ENCODE assay signal across 8 cellular contexts in genomic region chr5:58462623-58463230, GRCh38. TPM values are rescaled to one million over a fixed set of nuclear protein-coding genes. Genes with fewer than 3 reads are reported as not detected.
A peak's percentile ranks its signal among the peaks of the same experiment; 100 is the strongest.
DNase-seq lines count a peak whose midpoint lies in the region; ATAC-seq and TF ChIP-seq lines count a peak whose summit lies in the region.

No MANE protein-coding gene starts in this region.

- DNase-seq in AG10803 (ENCODE audit: low read depth) (peak; percentile 60), G401 (ENCODE audit: low spot score) (peak; percentile 70), NCI-H345 treated with DMSO at 0.1 percent for 48 hours (lab: John Stamatoyannopoulos, UW; ENCODE audit: unreplicated experiment) (peak; percentile 54), hepatic stellate cell (ENCODE audit: low spot score) (peak; percentile 21)
- DNase-seq in activated naive CD4-positive, alpha-beta T cell treated with anti-CD3 and anti-CD28 coated beads for 36 hours = peak; percentile 60
- peak; percentile 22 for DNase-seq in stimulated activated CD4-positive, alpha-beta T cell treated with anti-CD3 and anti-CD28 coated beads, Interleukin-2, amount 100 ng/mL, for 4 hours (ENCODE audit: low read depth)

- no peak for ATAC-seq in HG03039 (IDR thresholded peaks at IDR 0.05; ENCODE audit: unreplicated experiment)
- no peak for ATAC-seq in HG02571 (IDR thresholded peaks at IDR 0.05; ENCODE audit: unreplicated experiment)

- no peak overlapping the region for H3K4me3 ChIP-seq in AG10803 (ENCODE audit: low read length)

- no peaks in the 10 kb centered on the region for H3K9me3 Mint-ChIP-seq in activated naive CD4-positive, alpha-beta T cell treated with anti-CD3 and anti-CD28 coated beads for 36 hours

- CTCF ChIA-PET in activated naive CD4-positive, alpha-beta T cell treated with anti-CD3 and anti-CD28 coated beads for 36 hours (lab: Charles Lee) = interaction anchor here (0.6 to 6.1 kb wide), 12 partner anchors 10 to 1164 kb away, joined by 3 to 57 read pairs (median 3); no protein-coding TSS in a partner anchor

- no peak overlapping the region for H3K4me3 Mint-ChIP-seq in activated naive CD4-positive, alpha-beta T cell treated with anti-CD3 and anti-CD28 coated beads for 36 hours

- intact Hi-C loops in activated naive CD4-positive, alpha-beta T cell treated with anti-CD3 and anti-CD28 coated beads for 36 hours (cut with micrococcal nuclease) = loop anchor here (5.0 to 10.0 kb wide), 4 partner anchors 258 to 1645 kb away; partner anchors contain the start of gene MAP3K1

- H3K4me1 Mint-ChIP-seq in activated naive CD4-positive, alpha-beta T cell treated with anti-CD3 and anti-CD28 coated beads for 36 hours (ENCODE audit: low read depth) = peaks cover 18% of the 10 kb centered on the region

- H3K27me3 Mint-ChIP-seq in activated naive CD4-positive, alpha-beta T cell treated with anti-CD3 and anti-CD28 coated beads for 36 hours (ENCODE audit: low read depth) = peaks cover 13% of the 10 kb centered on the region

- peak; percentile 61 for TF ChIP-seq CTCF in AG10803 (conservative IDR thresholded peaks at IDR 0.05; ENCODE audit: low read length)

- H3K27ac Mint-ChIP-seq in activated naive CD4-positive, alpha-beta T cell treated with anti-CD3 and anti-CD28 coated beads for 36 hours = peak overlapping the region; percentile 4

- in situ Hi-C loops in G401 (cut with HindIII; ENCODE audit: low sequenced_read_pairs) = no loop called here

- no peaks in the 10 kb centered on the region for H3K36me3 Mint-ChIP-seq in activated naive CD4-positive, alpha-beta T cell treated with anti-CD3 and anti-CD28 coated beads for 36 hours (ENCODE audit: low read depth)

RNA-seq across cellular contexts. Expression of gene PLK2, which starts 2.8 kb away (rescaled TPM):
- total RNA-seq in G401 (2014; rRNA removed; shearing (Covaris generic)) = 0.51 and 2.4 TPM in 2 replicates
- 10 to 100 TPM in 1 of 2 experiments, 1 to 10 TPM in 1; 7.8 to 10.9 TPM for total RNA-seq in activated naive CD4-positive, alpha-beta T cell treated with anti-CD3 and anti-CD28 coated beads for 36 hours

RNA-seq across cellular contexts. Expression of gene GAPT, which starts 28.5 kb away (rescaled TPM):
- not detected in 2 replicates for total RNA-seq in G401 (2014; rRNA removed; shearing (Covaris generic))
- not detected for total RNA-seq in activated naive CD4-positive, alpha-beta T cell treated with anti-CD3 and anti-CD28 coated beads for 36 hours
